ENCODE assay signal across 13 cellular contexts in genomic region chr16:29743827-29744531, GRCh38. TPM values are rescaled to one million over a fixed set of nuclear protein-coding genes. Genes with fewer than 3 reads are reported as not detected.
DNase-seq lines count a peak whose midpoint lies in the region; ATAC-seq and TF ChIP-seq lines count a peak whose summit lies in the region.
"Had no signal": no experiment of that assay in that cellular context is flagged by ENCODE, and none has a peak within 500 bp of the region (broad histone marks: within the 10 kb centered on the region; RNA-seq: fewer than 3 reads in every experiment).

No MANE protein-coding gene starts in this region.

- no peaks in the 10 kb centered on the region for H3K27me3 Mint-ChIP-seq in CD8-positive, alpha-beta T cell (ENCODE audit: low read depth)
- no peaks in the 10 kb centered on the region for H3K27me3 Mint-ChIP-seq in activated CD4-positive, alpha-beta T cell treated with anti-CD3 and anti-CD28 coated beads, Interleukin-2, amount 10 ng/mL, durations not matched to agents 7 days and 5 days
- H3K27me3 Mint-ChIP-seq in activated naive CD8-positive, alpha-beta T cell treated with anti-CD3 and anti-CD28 coated beads, Interleukin-2, amount 50 U/mL, for 24 hours: peaks cover 2% of the 10 kb centered on the region
- H3K27me3 Mint-ChIP-seq in Calu3 (ENCODE audit: unreplicated experiment): peaks cover 10% of the 10 kb centered on the region

- H3K36me3 Mint-ChIP-seq in CD8-positive, alpha-beta T cell: peaks cover 67% of the 10 kb centered on the region
- H3K36me3 Mint-ChIP-seq in activated CD4-positive, alpha-beta T cell treated with anti-CD3 and anti-CD28 coated beads, Interleukin-2, amount 10 ng/mL, durations not matched to agents 7 days and 5 days (ENCODE audit: low read depth): peaks cover 74% of the 10 kb centered on the region
- H3K36me3 Mint-ChIP-seq in activated naive CD8-positive, alpha-beta T cell treated with anti-CD3 and anti-CD28 coated beads, Interleukin-2, amount 50 U/mL, for 24 hours (ENCODE audit: low read depth): peaks cover 22% of the 10 kb centered on the region
- no peaks in the 10 kb centered on the region for H3K36me3 Mint-ChIP-seq in Calu3 (ENCODE audit: insufficient read depth, unreplicated experiment)

- peak overlapping the region; percentile 98 for H3K27ac ChIP-seq in CD8-positive, alpha-beta T cell (ENCODE audit: low read depth, low read length)
- no peak overlapping the region for H3K27ac ChIP-seq in hepatocyte
- H3K27ac ChIP-seq: thoracic aorta had no signal

- no peak overlapping the region for H2AFZ ChIP-seq in hepatocyte

- peak overlapping the region; percentile 93 for H3K4me3 ChIP-seq in CD8-positive, alpha-beta T cell (ENCODE audit: low read depth, low read length)
- H3K4me3 ChIP-seq in hepatocyte: no peak overlapping the region

- BruUV-seq in Calu3 (replicated peaks; lab: Mats Ljungman, UMichigan): no TSS peak

- intact Hi-C loops in CD8-positive, alpha-beta T cell (cut with DNase I, micrococcal nuclease): no loop called here
- intact Hi-C loops in Calu3 (cut with micrococcal nuclease; ENCODE audit: unreplicated experiment): no loop called here

- H3K36me3 ChIP-seq in CD8-positive, alpha-beta T cell (ENCODE audit: insufficient read depth, low read length): peaks cover 15% of the 10 kb centered on the region
- H3K36me3 ChIP-seq in hepatocyte (replicated peaks; ENCODE audit: insufficient read depth, low read depth): no peaks in the 10 kb centered on the region
- H3K36me3 ChIP-seq: thoracic aorta had no signal

- TF ChIP-seq CTCF in CD8-positive, alpha-beta T cell (IDR thresholded peaks at IDR 0.05): no peak
- TF ChIP-seq CTCF in Calu3 (IDR thresholded peaks at IDR 0.05; ENCODE audit: unreplicated experiment) (no peak), hepatocyte (IDR thresholded peaks at IDR 0.05; ENCODE audit: poor library complexity) (no peak)

- H3K27me3 ChIP-seq in CD8-positive, alpha-beta T cell (ENCODE audit: insufficient read depth, low read length): no peaks in the 10 kb centered on the region
- no peaks in the 10 kb centered on the region for H3K27me3 ChIP-seq in hepatocyte

- no peaks in the 10 kb centered on the region for H3K9me2 ChIP-seq in hepatocyte (replicated peaks; ENCODE audit: insufficient read depth)

- POLR2A ChIA-PET in CD8-positive, alpha-beta T cell (lab: Charles Lee): interaction anchor here (1.0 to 4.4 kb wide), 8 partner anchors 14 to 72 kb away, joined by 3 to 31 read pairs (median 4); partner anchors contain the start of genes KIF22 and PAGR1
- POLR2A ChIA-PET in activated CD4-positive, alpha-beta T cell treated with anti-CD3 and anti-CD28 coated beads, Interleukin-2, amount 10 ng/mL, durations not matched to agents 7 days and 5 days (lab: Charles Lee): interaction anchor here (0.5 kb wide), 1 partner anchor 9 kb away, joined by 3 read pairs; no protein-coding TSS in a partner anchor

- no peak overlapping the region for H3K4me2 ChIP-seq in hepatocyte

- peak; percentile 14 for ATAC-seq in CD8-positive, alpha-beta T cell
- ATAC-seq in activated naive CD8-positive, alpha-beta T cell treated with anti-CD3 and anti-CD28 coated beads, Interleukin-2, amount 50 U/mL, for 24 hours: no peak
- ATAC-seq in GM18907 (IDR thresholded peaks at IDR 0.05; ENCODE audit: unreplicated experiment): no peak

- H3K4me1 Mint-ChIP-seq in CD8-positive, alpha-beta T cell (ENCODE audit: low read depth): peaks cover 83% of the 10 kb centered on the region
- H3K4me1 Mint-ChIP-seq in activated CD4-positive, alpha-beta T cell treated with anti-CD3 and anti-CD28 coated beads, Interleukin-2, amount 10 ng/mL, durations not matched to agents 7 days and 5 days: peaks cover 83% of the 10 kb centered on the region
- H3K4me1 Mint-ChIP-seq in activated naive CD8-positive, alpha-beta T cell treated with anti-CD3 and anti-CD28 coated beads, Interleukin-2, amount 50 U/mL, for 24 hours: peaks cover 82% of the 10 kb centered on the region
- no peaks in the 10 kb centered on the region for H3K4me1 Mint-ChIP-seq in Calu3 (ENCODE audit: low read depth, unreplicated experiment)
- H3K4me1 Mint-ChIP-seq: nephron had no signal

- no peaks in the 10 kb centered on the region for H3K9me3 ChIP-seq in CD8-positive, alpha-beta T cell (ENCODE audit: low read length)
- no peaks in the 10 kb centered on the region for H3K9me3 ChIP-seq in hepatocyte (ENCODE audit: low read depth)
- H3K9me3 ChIP-seq: thoracic aorta had no signal

- CTCF ChIA-PET in CD8-positive, alpha-beta T cell (lab: Charles Lee): interaction anchor here (0.9 to 3.9 kb wide), 9 partner anchors 14 to 64 kb away, joined by 3 to 19 read pairs (median 7); partner anchors contain the start of gene KIF22
- CTCF ChIA-PET in activated CD4-positive, alpha-beta T cell treated with anti-CD3 and anti-CD28 coated beads, Interleukin-2, amount 10 ng/mL, durations not matched to agents 7 days and 5 days (lab: Charles Lee): interaction anchor here (0.5 to 1.6 kb wide), 5 partner anchors 14 to 46 kb away, joined by 3 to 6 read pairs (median 4); partner anchors contain the start of gene KIF22
- CTCF ChIA-PET in Calu3 (lab: Charles Lee): interaction anchor here (0.8 kb wide), 1 partner anchor 27 kb away, joined by 7 read pairs; no protein-coding TSS in a partner anchor

- DNase-seq in CD8-positive, alpha-beta T cell: peak in 6 of 7 experiments; percentile 30 to 70 (median 56)
- peak; percentile 49 for DNase-seq in activated CD4-positive, alpha-beta T cell treated with anti-CD3 and anti-CD28 coated beads, Interleukin-2, amount 10 ng/mL, durations not matched to agents 7 days and 5 days
- DNase-seq in activated naive CD8-positive, alpha-beta T cell treated with anti-CD3 and anti-CD28 coated beads, Interleukin-2, amount 50 U/mL, for 24 hours: peak; percentile 35
- peak; percentile 27 for DNase-seq in stimulated activated CD4-positive, alpha-beta T cell treated with anti-CD3 and anti-CD28 coated beads, Interleukin-1b, Interleukin-23, amount 100 ng/mL, for 48 hours
- DNase-seq in KBM-7 (no peak), Calu3 (no peak), hepatocyte (ENCODE audit: low spot score) (no peak)
- DNase-seq: amygdala, NCI-H1105 treated with DMSO at 0.1 percent for 48 hours had no signal

- in situ Hi-C loops in KBM-7 (cut with MboI; ENCODE audit: low pct_unique_long_range_greater_than_20kb, low sequenced_read_pairs): no loop called here

- H3K27ac Mint-ChIP-seq in CD8-positive, alpha-beta T cell: peak overlapping the region; percentile 92
- peak overlapping the region; percentile 66 for H3K27ac Mint-ChIP-seq in activated CD4-positive, alpha-beta T cell treated with anti-CD3 and anti-CD28 coated beads, Interleukin-2, amount 10 ng/mL, durations not matched to agents 7 days and 5 days
- H3K27ac Mint-ChIP-seq in activated naive CD8-positive, alpha-beta T cell treated with anti-CD3 and anti-CD28 coated beads, Interleukin-2, amount 50 U/mL, for 24 hours: peak overlapping the region; percentile 77
- no peak overlapping the region for H3K27ac Mint-ChIP-seq in Calu3 (ENCODE audit: unreplicated experiment)
- H3K27ac Mint-ChIP-seq: nephron had no signal

- no peaks in the 10 kb centered on the region for H3K79me2 ChIP-seq in hepatocyte

- 93% methylated on average over 21 of the region's 21 CpGs for WGBS in hepatocyte (ENCODE audit: low lambda C conversion rate, missing lambda C conversion rate)

- H4K20me1 ChIP-seq in hepatocyte (ENCODE audit: insufficient read depth, poor library complexity, severe bottlenecking): no peaks in the 10 kb centered on the region

- H3K4me3 Mint-ChIP-seq in CD8-positive, alpha-beta T cell: peak overlapping the region; percentile 94
- H3K4me3 Mint-ChIP-seq in activated CD4-positive, alpha-beta T cell treated with anti-CD3 and anti-CD28 coated beads, Interleukin-2, amount 10 ng/mL, durations not matched to agents 7 days and 5 days: peak overlapping the region; percentile 99
- H3K4me3 Mint-ChIP-seq in activated naive CD8-positive, alpha-beta T cell treated with anti-CD3 and anti-CD28 coated beads, Interleukin-2, amount 50 U/mL, for 24 hours: peak overlapping the region; percentile 96
- no peak overlapping the region for H3K4me3 Mint-ChIP-seq in Calu3 (ENCODE audit: low read depth, unreplicated experiment)
- H3K4me3 Mint-ChIP-seq: nephron had no signal

- peaks cover 78% of the 10 kb centered on the region for H3K4me1 ChIP-seq in CD8-positive, alpha-beta T cell (ENCODE audit: insufficient read depth, low read length)
- peaks cover 20% of the 10 kb centered on the region for H3K4me1 ChIP-seq in hepatocyte (ENCODE audit: insufficient read depth)

- no peaks in the 10 kb centered on the region for H3K9me3 Mint-ChIP-seq in CD8-positive, alpha-beta T cell
- no peaks in the 10 kb centered on the region for H3K9me3 Mint-ChIP-seq in activated CD4-positive, alpha-beta T cell treated with anti-CD3 and anti-CD28 coated beads, Interleukin-2, amount 10 ng/mL, durations not matched to agents 7 days and 5 days
- H3K9me3 Mint-ChIP-seq in activated naive CD8-positive, alpha-beta T cell treated with anti-CD3 and anti-CD28 coated beads, Interleukin-2, amount 50 U/mL, for 24 hours: no peaks in the 10 kb centered on the region
- H3K9me3 Mint-ChIP-seq in Calu3 (ENCODE audit: low read depth, unreplicated experiment): no peaks in the 10 kb centered on the region
- H3K9me3 Mint-ChIP-seq: nephron had no signal

RNA-seq across cellular contexts. Expression of gene C16orf54, which starts 1.8 kb away (rescaled TPM):
- 100 to 1,000 TPM; 129 to 132 TPM for total RNA-seq in CD8-positive, alpha-beta T cell
- total RNA-seq in activated CD4-positive, alpha-beta T cell treated with anti-CD3 and anti-CD28 coated beads, Interleukin-2, amount 10 ng/mL, durations not matched to agents 7 days and 5 days: 10 to 100 TPM; 88.3 to 92.3 TPM
- total RNA-seq in Calu3 (2022) (not detected in 2 replicates), hepatocyte (0.10 TPM in 1 of 2 replicates, not detected in the other)
- polyA plus RNA-seq in hepatocyte: 0.16 and 0.52 TPM in 2 replicates
- total RNA-seq: endothelial cell of umbilical vein had no signal
- polyA plus RNA-seq: endothelial cell of umbilical vein had no signal

RNA-seq across cellular contexts. Expression of gene ZG16, which starts 34.1 kb away (rescaled TPM):
- total RNA-seq in CD8-positive, alpha-beta T cell: not detected
- not detected for total RNA-seq in activated CD4-positive, alpha-beta T cell treated with anti-CD3 and anti-CD28 coated beads, Interleukin-2, amount 10 ng/mL, durations not matched to agents 7 days and 5 days
- total RNA-seq in Calu3 (2022): not detected in 2 replicates
- total RNA-seq in hepatocyte: 2.1 and 3.0 TPM in 2 replicates
- 1.9 and 2.7 TPM in 2 replicates for polyA plus RNA-seq in hepatocyte
- total RNA-seq: endothelial cell of umbilical vein, thoracic aorta had no signal
- polyA plus RNA-seq: endothelial cell of umbilical vein had no signal

RNA-seq across cellular contexts. Expression of gene KIF22, which starts 46.6 kb away (rescaled TPM):
- 100 to 1,000 TPM in 1 of 2 experiments, 10 to 100 TPM in 1; 93.5 to 105 TPM for total RNA-seq in CD8-positive, alpha-beta T cell
- total RNA-seq in activated CD4-positive, alpha-beta T cell treated with anti-CD3 and anti-CD28 coated beads, Interleukin-2, amount 10 ng/mL, durations not matched to agents 7 days and 5 days: 100 to 1,000 TPM; 244 to 253 TPM
- total RNA-seq in Calu3 (2022): 130 and 134 TPM in 2 replicates
- 42.6 and 43.3 TPM in 2 replicates for total RNA-seq in hepatocyte
- 42.5 and 44.5 TPM in 2 replicates for polyA plus RNA-seq in hepatocyte

Comparison
In these comparisons a context has a peak if more than half of its experiments do, and no peak if none do; other contexts are left out.
1. DNase-seq: peak in CD8-positive, alpha-beta T cell (6 of 7), activated CD4-positive, alpha-beta T cell treated with anti-CD3 and anti-CD28 coated beads, Interleukin-2, amount 10 ng/mL, durations not matched to agents 7 days and 5 days (single experiment), activated naive CD8-positive, alpha-beta T cell treated with anti-CD3 and anti-CD28 coated beads, Interleukin-2, amount 50 U/mL, for 24 hours (single experiment) and stimulated activated CD4-positive, alpha-beta T cell treated with anti-CD3 and anti-CD28 coated beads, Interleukin-1b, Interleukin-23, amount 100 ng/mL, for 48 hours (single experiment); none in KBM-7 (single experiment), Calu3 (single experiment) and hepatocyte (single experiment).
2. RNA of gene C16orf54, which starts 1.8 kb away (total RNA-seq): 129 to 132 TPM in CD8-positive, alpha-beta T cell and 88.3 to 92.3 TPM in activated CD4-positive, alpha-beta T cell treated with anti-CD3 and anti-CD28 coated beads, Interleukin-2, amount 10 ng/mL, durations not matched to agents 7 days and 5 days; 0.10 TPM in hepatocyte and not detected in Calu3; every median in the first group is over 10 times any median in the second.